Comparison of ENCODE assay signal across 2 cellular contexts in the genomic region with DNA sequence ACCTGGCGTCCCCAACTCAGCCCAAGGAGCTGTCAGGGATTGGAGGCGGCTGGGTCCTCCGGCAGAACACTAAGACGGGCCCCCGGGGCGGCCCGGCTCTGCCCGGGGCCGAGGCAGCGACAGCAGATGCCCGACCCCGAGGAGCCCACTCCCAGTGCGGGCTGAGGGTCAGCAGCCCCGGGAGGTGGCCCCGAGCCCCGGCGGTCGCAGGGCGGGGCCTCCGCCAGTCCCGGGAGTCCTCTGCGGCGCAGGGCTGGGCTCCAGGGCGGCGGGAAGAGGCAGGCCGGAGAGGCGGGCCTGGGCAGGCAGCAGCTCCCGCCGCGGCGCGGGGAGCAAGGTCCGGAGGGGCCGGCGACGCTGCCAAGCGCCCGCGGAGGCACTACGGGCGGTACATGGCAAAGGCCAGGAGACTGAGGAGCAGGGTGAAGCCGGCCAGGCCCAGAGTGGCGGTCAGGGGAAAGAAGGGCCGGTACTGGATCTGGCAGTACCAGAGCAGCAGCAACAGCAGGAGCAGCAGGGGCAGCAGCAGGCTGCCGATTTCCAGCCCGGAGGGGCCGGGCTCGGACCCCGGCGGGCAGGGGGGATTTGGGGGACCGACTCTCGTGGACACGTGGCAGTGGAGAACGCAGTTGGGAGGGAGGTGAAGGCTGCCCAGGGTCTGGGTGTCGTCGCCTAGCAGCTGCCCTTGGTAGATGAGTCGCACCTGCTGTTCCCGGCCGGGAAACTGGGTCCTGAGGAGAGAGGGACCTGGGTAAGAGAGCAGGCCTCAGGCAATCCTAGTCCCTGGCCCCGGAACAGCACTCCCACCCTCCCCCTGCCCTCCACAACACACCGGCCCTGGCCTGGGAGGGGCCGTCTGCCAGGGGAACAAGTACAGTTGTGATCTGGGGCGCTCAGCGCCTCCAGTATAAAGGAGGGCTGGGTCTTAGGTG.
TF ChIP-seq lines count a peak whose summit lies in the region.

No MANE protein-coding gene starts in this region.

TF ChIP-seq in IMR-90, 13 proteins besides CTCF, POLR2A, EP300 and RAD21:
- TF ChIP-seq RCOR1 (IDR thresholded peaks at IDR 0.05; ENCODE audit: insufficient replicate concordance, low read length) (no peak), NFE2L2 (IDR thresholded peaks at IDR 0.05; ENCODE audit: low read depth, low read length) (no peak), MXI1 (IDR thresholded peaks at IDR 0.05; ENCODE audit: borderline replicate concordance, low read depth, low read length) (no peak), RFX5 (IDR thresholded peaks at IDR 0.05; ENCODE audit: low read depth, low read length) (no peak), MAZ (IDR thresholded peaks at IDR 0.05; ENCODE audit: borderline replicate concordance, low read depth, low read length) (no peak), SMC3 (IDR thresholded peaks at IDR 0.05; ENCODE audit: low read depth, low read length) (no peak), FOS (IDR thresholded peaks at IDR 0.05; ENCODE audit: low read depth, low read length) (no peak), BHLHE40 (IDR thresholded peaks at IDR 0.05; ENCODE audit: low read depth, low read length) (no peak), MAFK (IDR thresholded peaks at IDR 0.05; ENCODE audit: low read depth, low read length) (no peak)
- TF ChIP-seq, protein P1, sequence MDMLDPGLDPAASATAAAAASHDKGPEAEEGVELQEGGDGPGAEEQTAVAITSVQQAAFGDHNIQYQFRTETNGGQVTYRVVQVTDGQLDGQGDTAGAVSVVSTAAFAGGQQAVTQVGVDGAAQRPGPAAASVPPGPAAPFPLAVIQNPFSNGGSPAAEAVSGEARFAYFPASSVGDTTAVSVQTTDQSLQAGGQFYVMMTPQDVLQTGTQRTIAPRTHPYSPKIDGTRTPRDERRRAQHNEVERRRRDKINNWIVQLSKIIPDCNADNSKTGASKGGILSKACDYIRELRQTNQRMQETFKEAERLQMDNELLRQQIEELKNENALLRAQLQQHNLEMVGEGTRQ (IDR thresholded peaks at IDR 0.05; ENCODE audit: low read depth, low read length): no peak

TF ChIP-seq in GM12878, 131 proteins besides CTCF, POLR2A, EP300 and RAD21:
- TF ChIP-seq, protein P2, sequence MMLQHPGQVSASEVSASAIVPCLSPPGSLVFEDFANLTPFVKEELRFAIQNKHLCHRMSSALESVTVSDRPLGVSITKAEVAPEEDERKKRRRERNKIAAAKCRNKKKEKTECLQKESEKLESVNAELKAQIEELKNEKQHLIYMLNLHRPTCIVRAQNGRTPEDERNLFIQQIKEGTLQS (IDR thresholded peaks at IDR 0.05; ENCODE audit: borderline replicate concordance, extremely low read depth, low read depth, low read length): no peak
- TF ChIP-seq JUND (IDR thresholded peaks at IDR 0.05; ENCODE audit: low read depth, low read length) (no peak), BACH1 (IDR thresholded peaks at IDR 0.05; ENCODE audit: borderline replicate concordance) (no peak), RUNX3 (IDR thresholded peaks at IDR 0.05; ENCODE audit: low read length) (no peak), RFX5 (IDR thresholded peaks at IDR 0.05; ENCODE audit: low read depth, low read length) (no peak), CBFB (IDR thresholded peaks at IDR 0.05; ENCODE audit: low read depth) (no peak), RAD51 (IDR thresholded peaks at IDR 0.05) (no peak)
- TF ChIP-seq, protein P3, sequence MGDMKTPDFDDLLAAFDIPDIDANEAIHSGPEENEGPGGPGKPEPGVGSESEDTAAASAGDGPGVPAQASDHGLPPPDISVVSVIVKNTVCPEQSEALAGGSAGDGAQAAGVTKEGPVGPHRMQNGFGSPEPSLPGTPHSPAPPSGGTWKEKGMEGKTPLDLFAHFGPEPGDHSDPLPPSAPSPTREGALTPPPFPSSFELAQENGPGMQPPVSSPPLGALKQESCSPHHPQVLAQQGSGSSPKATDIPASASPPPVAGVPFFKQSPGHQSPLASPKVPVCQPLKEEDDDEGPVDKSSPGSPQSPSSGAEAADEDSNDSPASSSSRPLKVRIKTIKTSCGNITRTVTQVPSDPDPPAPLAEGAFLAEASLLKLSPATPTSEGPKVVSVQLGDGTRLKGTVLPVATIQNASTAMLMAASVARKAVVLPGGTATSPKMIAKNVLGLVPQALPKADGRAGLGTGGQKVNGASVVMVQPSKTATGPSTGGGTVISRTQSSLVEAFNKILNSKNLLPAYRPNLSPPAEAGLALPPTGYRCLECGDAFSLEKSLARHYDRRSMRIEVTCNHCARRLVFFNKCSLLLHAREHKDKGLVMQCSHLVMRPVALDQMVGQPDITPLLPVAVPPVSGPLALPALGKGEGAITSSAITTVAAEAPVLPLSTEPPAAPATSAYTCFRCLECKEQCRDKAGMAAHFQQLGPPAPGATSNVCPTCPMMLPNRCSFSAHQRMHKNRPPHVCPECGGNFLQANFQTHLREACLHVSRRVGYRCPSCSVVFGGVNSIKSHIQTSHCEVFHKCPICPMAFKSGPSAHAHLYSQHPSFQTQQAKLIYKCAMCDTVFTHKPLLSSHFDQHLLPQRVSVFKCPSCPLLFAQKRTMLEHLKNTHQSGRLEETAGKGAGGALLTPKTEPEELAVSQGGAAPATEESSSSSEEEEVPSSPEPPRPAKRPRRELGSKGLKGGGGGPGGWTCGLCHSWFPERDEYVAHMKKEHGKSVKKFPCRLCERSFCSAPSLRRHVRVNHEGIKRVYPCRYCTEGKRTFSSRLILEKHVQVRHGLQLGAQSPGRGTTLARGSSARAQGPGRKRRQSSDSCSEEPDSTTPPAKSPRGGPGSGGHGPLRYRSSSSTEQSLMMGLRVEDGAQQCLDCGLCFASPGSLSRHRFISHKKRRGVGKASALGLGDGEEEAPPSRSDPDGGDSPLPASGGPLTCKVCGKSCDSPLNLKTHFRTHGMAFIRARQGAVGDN (IDR thresholded peaks at IDR 0.05): no peak
- TF ChIP-seq, protein P4, sequence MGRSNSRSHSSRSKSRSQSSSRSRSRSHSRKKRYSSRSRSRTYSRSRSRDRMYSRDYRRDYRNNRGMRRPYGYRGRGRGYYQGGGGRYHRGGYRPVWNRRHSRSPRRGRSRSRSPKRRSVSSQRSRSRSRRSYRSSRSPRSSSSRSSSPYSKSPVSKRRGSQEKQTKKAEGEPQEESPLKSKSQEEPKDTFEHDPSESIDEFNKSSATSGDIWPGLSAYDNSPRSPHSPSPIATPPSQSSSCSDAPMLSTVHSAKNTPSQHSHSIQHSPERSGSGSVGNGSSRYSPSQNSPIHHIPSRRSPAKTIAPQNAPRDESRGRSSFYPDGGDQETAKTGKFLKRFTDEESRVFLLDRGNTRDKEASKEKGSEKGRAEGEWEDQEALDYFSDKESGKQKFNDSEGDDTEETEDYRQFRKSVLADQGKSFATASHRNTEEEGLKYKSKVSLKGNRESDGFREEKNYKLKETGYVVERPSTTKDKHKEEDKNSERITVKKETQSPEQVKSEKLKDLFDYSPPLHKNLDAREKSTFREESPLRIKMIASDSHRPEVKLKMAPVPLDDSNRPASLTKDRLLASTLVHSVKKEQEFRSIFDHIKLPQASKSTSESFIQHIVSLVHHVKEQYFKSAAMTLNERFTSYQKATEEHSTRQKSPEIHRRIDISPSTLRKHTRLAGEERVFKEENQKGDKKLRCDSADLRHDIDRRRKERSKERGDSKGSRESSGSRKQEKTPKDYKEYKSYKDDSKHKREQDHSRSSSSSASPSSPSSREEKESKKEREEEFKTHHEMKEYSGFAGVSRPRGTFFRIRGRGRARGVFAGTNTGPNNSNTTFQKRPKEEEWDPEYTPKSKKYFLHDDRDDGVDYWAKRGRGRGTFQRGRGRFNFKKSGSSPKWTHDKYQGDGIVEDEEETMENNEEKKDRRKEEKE (IDR thresholded peaks at IDR 0.05): no peak
